Comparison of ENCODE assay signal across 2 cellular contexts in genomic region chr16:12010388-12011251, GRCh38.
TF ChIP-seq lines count a peak whose summit lies in the region.

No MANE protein-coding gene starts in this region.

TF ChIP-seq in K562, 482 proteins besides CTCF, POLR2A, EP300 and RAD21:
- TF ChIP-seq FOSL1 (tag; conservative IDR thresholded peaks at IDR 0.05) (peak; percentile 69), SMARCE1 (IDR thresholded peaks at IDR 0.05) (peak; percentile 36; the same call in 1 of the 2 replicates), JUN (IDR thresholded peaks at IDR 0.05; ENCODE audit: borderline replicate concordance, low read depth, low read length) (peak; percentile 61; the same call in 1 of the 2 replicates), JUN (CRISPR knock-in tag; IDR thresholded peaks at IDR 0.05; ENCODE audit: borderline replicate concordance) (no peak), JUND (IDR thresholded peaks at IDR 0.05; ENCODE audit: borderline replicate concordance, low read depth, low read length) (peak; percentile 80), JUND (tag; IDR thresholded peaks at IDR 0.05; ENCODE audit: borderline replicate concordance, low read depth, low read length) (peak; percentile 65; the same call in 1 of the 3 replicates), CCNT2 (IDR thresholded peaks at IDR 0.05; ENCODE audit: borderline replicate concordance, extremely low read depth, insufficient read length, low read depth, low read length) (no peak), ZNF77 (CRISPR knock-in tag; IDR thresholded peaks at IDR 0.05) (no peak), ATF3 (IDR thresholded peaks at IDR 0.05) (peak; percentile 74), ATF3 (CRISPR knock-in tag; conservative IDR thresholded peaks at IDR 0.05) (no peak), MXI1 (IDR thresholded peaks at IDR 0.05; ENCODE audit: low read depth, low read length) (no peak)
- TF ChIP-seq, protein P1, sequence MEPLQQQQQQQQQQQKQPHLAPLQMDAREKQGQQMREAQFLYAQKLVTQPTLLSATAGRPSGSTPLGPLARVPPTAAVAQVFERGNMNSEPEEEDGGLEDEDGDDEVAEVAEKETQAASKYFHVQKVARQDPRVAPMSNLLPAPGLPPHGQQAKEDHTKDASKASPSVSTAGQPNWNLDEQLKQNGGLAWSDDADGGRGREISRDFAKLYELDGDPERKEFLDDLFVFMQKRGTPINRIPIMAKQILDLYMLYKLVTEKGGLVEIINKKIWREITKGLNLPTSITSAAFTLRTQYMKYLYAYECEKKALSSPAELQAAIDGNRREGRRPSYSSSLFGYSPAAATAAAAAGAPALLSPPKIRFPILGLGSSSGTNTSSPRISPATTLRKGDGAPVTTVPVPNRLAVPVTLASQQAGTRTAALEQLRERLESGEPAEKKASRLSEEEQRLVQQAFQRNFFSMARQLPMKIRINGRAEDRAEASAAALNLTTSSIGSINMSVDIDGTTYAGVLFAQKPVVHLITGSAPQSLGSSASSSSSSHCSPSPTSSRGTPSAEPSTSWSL (CRISPR knock-in tag; IDR thresholded peaks at IDR 0.05; ENCODE audit: borderline replicate concordance): no peak
- TF ChIP-seq, protein P2, sequence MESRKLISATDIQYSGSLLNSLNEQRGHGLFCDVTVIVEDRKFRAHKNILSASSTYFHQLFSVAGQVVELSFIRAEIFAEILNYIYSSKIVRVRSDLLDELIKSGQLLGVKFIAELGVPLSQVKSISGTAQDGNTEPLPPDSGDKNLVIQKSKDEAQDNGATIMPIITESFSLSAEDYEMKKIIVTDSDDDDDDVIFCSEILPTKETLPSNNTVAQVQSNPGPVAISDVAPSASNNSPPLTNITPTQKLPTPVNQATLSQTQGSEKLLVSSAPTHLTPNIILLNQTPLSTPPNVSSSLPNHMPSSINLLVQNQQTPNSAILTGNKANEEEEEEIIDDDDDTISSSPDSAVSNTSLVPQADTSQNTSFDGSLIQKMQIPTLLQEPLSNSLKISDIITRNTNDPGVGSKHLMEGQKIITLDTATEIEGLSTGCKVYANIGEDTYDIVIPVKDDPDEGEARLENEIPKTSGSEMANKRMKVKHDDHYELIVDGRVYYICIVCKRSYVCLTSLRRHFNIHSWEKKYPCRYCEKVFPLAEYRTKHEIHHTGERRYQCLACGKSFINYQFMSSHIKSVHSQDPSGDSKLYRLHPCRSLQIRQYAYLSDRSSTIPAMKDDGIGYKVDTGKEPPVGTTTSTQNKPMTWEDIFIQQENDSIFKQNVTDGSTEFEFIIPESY (CRISPR knock-in tag; IDR thresholded peaks at IDR 0.05): peak; percentile 80

TF ChIP-seq in HepG2, 621 proteins besides CTCF, POLR2A, EP300 and RAD21:
- no peak for TF ChIP-seq ZBTB1 (CRISPR knock-in tag; IDR thresholded peaks at IDR 0.05; ENCODE audit: borderline replicate concordance)
- TF ChIP-seq, protein P2 (CRISPR knock-in tag; IDR thresholded peaks at IDR 0.05): peak; percentile 37; the same call in 1 of the 2 replicates
